8 cellular contexts compared by ENCODE assay signal in genomic region chr2:219073413-219074129, GRCh38. TPM values are rescaled to one million over a fixed set of nuclear protein-coding genes. Genes with fewer than 3 reads are reported as not detected.
DNase-seq lines count a peak whose midpoint lies in the region; ATAC-seq, FAIRE-seq and TF ChIP-seq lines count a peak whose summit lies in the region.

No MANE protein-coding gene starts in this region.

- CTCF ChIA-PET in HepG2 (lab: Yijun Ruan, JAX; ENCODE audit: low intra/inter-chr PET ratio, low total read pairs) = interaction anchor here (1.1 to 4.1 kb wide), 7 partner anchors 11 to 82 kb away, joined by 3 to 43 read pairs (median 12); no protein-coding TSS in a partner anchor

- no peaks in the 10 kb centered on the region for H3K9me3 Mint-ChIP-seq in brain

- intact Hi-C loops in HepG2 (cut with micrococcal nuclease; ENCODE audit: unreplicated experiment) = loop anchor here (1.0 kb wide), 2 partner anchors 31 to 46 kb away; no protein-coding TSS in a partner anchor

- H3K27ac ChIP-seq in HepG2 (ENCODE audit: extremely low read length, insufficient read depth, low read length) = no peak overlapping the region

- no TSS peak for BruUV-seq in HepG2 (replicated peaks; lab: Mats Ljungman, UMichigan)

- H3K4me1 ChIP-seq in HepG2 (ENCODE audit: insufficient read depth, low read length) = peaks cover 53% of the 10 kb centered on the region

- H3K36me3 Mint-ChIP-seq in brain = no peaks in the 10 kb centered on the region

- no peak overlapping the region for H3K9ac ChIP-seq in HepG2 (ENCODE audit: insufficient read depth, low read depth, low read length)

- H3K4me3 ChIP-seq in HepG2 (replicated peaks in 1 of 3; ENCODE audit: insufficient read depth in 1 of 3, low read depth in 2 of 3, low read length in 3 of 3) = no peak overlapping the region

- DNase-seq in COLO668 (lab: John Stamatoyannopoulos, UW; ENCODE audit: unreplicated experiment) (peak; percentile 56), GM19239 (ENCODE audit: insufficient read length, low spot score) (no peak), NCI-H510A treated with DMSO at 0.1 percent for 48 hours (lab: John Stamatoyannopoulos, UW) (peak; percentile 65), HepG2 (ENCODE audit: low spot score) (peak; percentile 80), H54 (ENCODE audit: insufficient read length, low spot score) (no peak)

- FAIRE-seq in GM19239 (lab: Jason Lieb, UNC) (peak; percentile 44), HepG2 (lab: Jason Lieb, UNC) (peak; percentile 90), H54 (lab: Jason Lieb, UNC) (no peak)

- peak; percentile 90 for TF ChIP-seq RAD21 in HepG2 (CRISPR knock-in tag; IDR thresholded peaks at IDR 0.05)

- H3K27me3 ChIP-seq in HepG2 (ENCODE audit: control insufficient read depth in 1 of 2, insufficient read depth in 2 of 2, low read length in 2 of 2) = no peaks in the 10 kb centered on the region

- no peak overlapping the region for H2AFZ ChIP-seq in HepG2 (ENCODE audit: low read length)

- no peak for TF ChIP-seq EP300 in HepG2 (IDR thresholded peaks at IDR 0.05; ENCODE audit: low read depth in 2 of 2, low read length in 2 of 2)
- TF ChIP-seq EP300 in HepG2 (CRISPR knock-in tag; IDR thresholded peaks at IDR 0.05; ENCODE audit: borderline replicate concordance) = no peak

- peaks cover 4% of the 10 kb centered on the region; the same call in 1 of the 2 replicates for H4K20me1 ChIP-seq in HepG2 (ENCODE audit: insufficient read depth, low read length)

- TF ChIP-seq POLR2A in HepG2 (IDR thresholded peaks at IDR 0.05; ENCODE audit: insufficient read depth in 1 of 2, low read depth in 2 of 2, low read length in 2 of 2) (no peak), H54 (IDR thresholded peaks at IDR 0.05; ENCODE audit: low read depth, low read length) (no peak)

- H3K4me1 Mint-ChIP-seq in brain = no peaks in the 10 kb centered on the region

- POLR2A ChIA-PET in HepG2 (lab: Yijun Ruan, JAX) = interaction anchor here (1.1 to 4.7 kb wide), 3 partner anchors 15 to 45 kb away, joined by 4 to 45 read pairs (median 5); no protein-coding TSS in a partner anchor

- H3K36me3 ChIP-seq in HepG2 (replicated peaks in 1 of 2; ENCODE audit: control insufficient read depth in 1 of 2, insufficient read depth in 2 of 2, low read length in 2 of 2) = peaks cover 15 to 23% of the 10 kb centered on the region in 2 experiments

- H3K9me3 ChIP-seq in HepG2 (ENCODE audit: low read length) = no peaks in the 10 kb centered on the region

- H3K4me3 Mint-ChIP-seq in brain = no peak overlapping the region

- ATAC-seq in HepG2 (peak; percentile 66), GM18502 (IDR thresholded peaks at IDR 0.05; ENCODE audit: poor library complexity, unreplicated experiment) (no peak), GM19328 (IDR thresholded peaks at IDR 0.05; ENCODE audit: unreplicated experiment) (no peak)

- H3K27me3 Mint-ChIP-seq in brain = peaks cover 7% of the 10 kb centered on the region

- WGBS in HepG2 (ENCODE audit: low lambda C conversion rate) = 52% methylated on average over 14 of the region's 14 CpGs

- TF ChIP-seq CTCF in brain (conservative IDR thresholded peaks at IDR 0.05) (peak; percentile 51 to 77), HepG2 (CRISPR knock-in tag; IDR thresholded peaks at IDR 0.05) (peak; percentile 88)

- no peak overlapping the region for H3K4me2 ChIP-seq in HepG2 (ENCODE audit: low read depth, low read length)

- in situ Hi-C loops in HepG2 (cut with HindIII; ENCODE audit: extremely low pct_ligation_motif_present, low pct_unique_long_range_greater_than_20kb) = no loop called here

- no peaks in the 10 kb centered on the region for H3K79me2 ChIP-seq in HepG2 (ENCODE audit: insufficient read depth, low read length)

- H3K27ac Mint-ChIP-seq in brain = no peak overlapping the region

TF ChIP-seq in HepG2, 621 proteins besides CTCF, POLR2A, EP300 and RAD21 (continues in another document):
- TF ChIP-seq PPARG (CRISPR knock-in tag; conservative IDR thresholded peaks at IDR 0.05) = no peak
- TF ChIP-seq SIX4 (CRISPR knock-in tag; IDR thresholded peaks at IDR 0.05) = no peak
- TF ChIP-seq MXI1 (IDR thresholded peaks at IDR 0.05; ENCODE audit: borderline replicate concordance, low read depth, low read length) = no peak
- no peak for TF ChIP-seq ZNF781 (CRISPR knock-in tag; IDR thresholded peaks at IDR 0.05; ENCODE audit: borderline replicate concordance, not compliant biosample characterization)
- TF ChIP-seq, protein P1, sequence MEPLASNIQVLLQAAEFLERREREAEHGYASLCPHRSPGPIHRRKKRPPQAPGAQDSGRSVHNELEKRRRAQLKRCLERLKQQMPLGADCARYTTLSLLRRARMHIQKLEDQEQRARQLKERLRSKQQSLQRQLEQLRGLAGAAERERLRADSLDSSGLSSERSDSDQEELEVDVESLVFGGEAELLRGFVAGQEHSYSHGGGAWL (CRISPR knock-in tag; IDR thresholded peaks at IDR 0.05) = no peak
- TF ChIP-seq ZNF577 (CRISPR knock-in tag; IDR thresholded peaks at IDR 0.05; ENCODE audit: borderline replicate concordance, low read depth) = no peak
- no peak for TF ChIP-seq TRIM22 (IDR thresholded peaks at IDR 0.05)
- TF ChIP-seq ZNF713 (CRISPR knock-in tag; IDR thresholded peaks at IDR 0.05) = no peak
- peak; percentile 19; the same call in 1 of the 2 replicates for TF ChIP-seq HNF4G (IDR thresholded peaks at IDR 0.05; ENCODE audit: borderline replicate concordance, low read depth, low read length)
- TF ChIP-seq HNF4G (CRISPR knock-in tag; IDR thresholded peaks at IDR 0.05; ENCODE audit: borderline replicate concordance, low read depth) = no peak
- peak; percentile 95 for TF ChIP-seq SMC3 (IDR thresholded peaks at IDR 0.05; ENCODE audit: low read length)
- no peak for TF ChIP-seq STAT5B (CRISPR knock-in tag; IDR thresholded peaks at IDR 0.05)

RNA-seq across cellular contexts. Expression of gene IHH, which starts 12.8 kb away (rescaled TPM):
- polyA plus RNA-seq in brain (ENCODE audit: insufficient read depth, low read depth, low replicate concordance) (not detected), HepG2 (2011; rRNA removed) (0.10 TPM in 1 of 2 replicates, not detected in the other)
- total RNA-seq in HepG2 (2016; rRNA removed; fragmentation: Illumina TruSeq; extraction: Trizol) = 0.15 and 0.42 TPM in 2 replicates
- 0.20 TPM in 1 of 2 replicates, not detected in the other for total RNA-seq in HepG2 (2016; cell fraction: cytosol; rRNA removed; fragmentation: Illumina TruSeq; extraction: Trizol; ENCODE audit: low read depth)
- total RNA-seq in HepG2 (2016; cell fraction: insoluble cytoplasmic fraction; rRNA removed; fragmentation: Illumina TruSeq; extraction: Trizol) = 0.31 and 0.39 TPM in 2 replicates
- total RNA-seq in HepG2 (2016; cell fraction: membrane; rRNA removed; fragmentation: Illumina TruSeq; extraction: Trizol) = 0.28 and 0.31 TPM in 2 replicates
- total RNA-seq in HepG2 (2016; cell fraction: nucleus; rRNA removed; fragmentation: Illumina TruSeq; extraction: Trizol) = 0.63 and 0.90 TPM in 2 replicates
- 0.09 TPM in 2 replicates for polyA plus RNA-seq in HepG2 (2011; cell fraction: cytosol; rRNA removed)
- 0.16 and 0.37 TPM in 2 replicates for polyA plus RNA-seq in HepG2 (2011; cell fraction: nucleus; rRNA removed)
- polyA plus RNA-seq in HepG2 (2012) = 0.08 and 0.12 TPM in 2 replicates
- polyA plus RNA-seq in HepG2 (2016; cell fraction: cytosol; fragmentation: Illumina TruSeq; extraction: Trizol; ENCODE audit: low read depth) = 0.11 and 0.16 TPM in 2 replicates
- 0.30 and 0.58 TPM in 2 replicates for polyA plus RNA-seq in HepG2 (2016; cell fraction: insoluble cytoplasmic fraction; fragmentation: Illumina TruSeq; extraction: Trizol; ENCODE audit: low read depth)
- polyA plus RNA-seq in HepG2 (2016; cell fraction: membrane; fragmentation: Illumina TruSeq; extraction: Trizol; ENCODE audit: low read depth) = 0.41 and 0.43 TPM in 2 replicates
- 0.81 and 1.1 TPM in 2 replicates for polyA plus RNA-seq in HepG2 (2016; cell fraction: nucleus; fragmentation: Illumina TruSeq; extraction: Trizol; ENCODE audit: insufficient read depth, low read depth)
- polyA minus RNA-seq in HepG2 (2011; rRNA and poly(A)+ RNA removed; ENCODE audit: low replicate concordance) = 0.26 TPM in 1 of 2 replicates, not detected in the other
- not detected in 2 replicates for polyA minus RNA-seq in HepG2 (2011; cell fraction: cytosol; rRNA and poly(A)+ RNA removed)
- 0.26 and 0.50 TPM in 2 replicates for polyA minus RNA-seq in HepG2 (2011; cell fraction: nucleus; rRNA and poly(A)+ RNA removed)

RNA-seq across cellular contexts. Expression of gene CFAP65, which starts 32.3 kb away (rescaled TPM):
- polyA plus RNA-seq in brain (ENCODE audit: insufficient read depth, low read depth, low replicate concordance) = 0.61 TPM
- total RNA-seq in HepG2 (2016; rRNA removed; fragmentation: Illumina TruSeq; extraction: Trizol) = not detected in 2 replicates
- not detected in 2 replicates for total RNA-seq in HepG2 (2016; cell fraction: cytosol; rRNA removed; fragmentation: Illumina TruSeq; extraction: Trizol; ENCODE audit: low read depth)
- not detected in 2 replicates for total RNA-seq in HepG2 (2016; cell fraction: insoluble cytoplasmic fraction; rRNA removed; fragmentation: Illumina TruSeq; extraction: Trizol)
- total RNA-seq in HepG2 (2016; cell fraction: membrane; rRNA removed; fragmentation: Illumina TruSeq; extraction: Trizol) = not detected in 2 replicates
- total RNA-seq in HepG2 (2016; cell fraction: nucleus; rRNA removed; fragmentation: Illumina TruSeq; extraction: Trizol) = not detected in 2 replicates
- 0.03 and 0.05 TPM in 2 replicates for polyA plus RNA-seq in HepG2 (2011; rRNA removed)
- 0.03 TPM in 2 replicates for polyA plus RNA-seq in HepG2 (2011; cell fraction: cytosol; rRNA removed)
- 0.17 and 0.18 TPM in 2 replicates for polyA plus RNA-seq in HepG2 (2011; cell fraction: nucleus; rRNA removed)
- 0.09 TPM in 1 of 2 replicates, not detected in the other for polyA plus RNA-seq in HepG2 (2012)
- polyA plus RNA-seq in HepG2 (2016; cell fraction: cytosol; fragmentation: Illumina TruSeq; extraction: Trizol; ENCODE audit: low read depth) = not detected in 2 replicates
- polyA plus RNA-seq in HepG2 (2016; cell fraction: insoluble cytoplasmic fraction; fragmentation: Illumina TruSeq; extraction: Trizol; ENCODE audit: low read depth) = not detected in 2 replicates
- polyA plus RNA-seq in HepG2 (2016; cell fraction: membrane; fragmentation: Illumina TruSeq; extraction: Trizol; ENCODE audit: low read depth) = not detected in 2 replicates
- not detected in 2 replicates for polyA plus RNA-seq in HepG2 (2016; cell fraction: nucleus; fragmentation: Illumina TruSeq; extraction: Trizol; ENCODE audit: insufficient read depth, low read depth)
- not detected in 2 replicates for polyA minus RNA-seq in HepG2 (2011; rRNA and poly(A)+ RNA removed; ENCODE audit: low replicate concordance)
- polyA minus RNA-seq in HepG2 (2011; cell fraction: cytosol; rRNA and poly(A)+ RNA removed) = not detected in 2 replicates
- polyA minus RNA-seq in HepG2 (2011; cell fraction: nucleus; rRNA and poly(A)+ RNA removed) = not detected in 2 replicates

Comparison
In these comparisons a context has a peak if more than half of its experiments do, and no peak if none do; other contexts are left out.
1. DNase-seq: peak in COLO668 (single experiment), NCI-H510A treated with DMSO at 0.1 percent for 48 hours (single experiment) and HepG2 (single experiment); none in GM19239 (single experiment) and H54 (single experiment).